ENCODE assay signal across 20 cellular contexts in genomic region chr12:42798811-42799438, GRCh38.
DNase-seq lines count a peak whose midpoint lies in the region; ATAC-seq and TF ChIP-seq lines count a peak whose summit lies in the region.
"Had no signal": no experiment of that assay in that cellular context is flagged by ENCODE, and none has a peak within 500 bp of the region (broad histone marks: within the 10 kb centered on the region; RNA-seq: fewer than 3 reads in every experiment).

No MANE protein-coding gene starts in this region.

- H3K14ac ChIP-seq in IMR-90 (replicated peaks; ENCODE audit: low read depth, low read length), result peak overlapping the region; percentile 51; the same call in 1 of the 2 replicates

- no peak overlapping the region for H2AK5ac ChIP-seq in IMR-90 (ENCODE audit: low read depth, low read length)

- no peaks in the 10 kb centered on the region for H3K27me3 ChIP-seq in IMR-90 (ENCODE audit: control insufficient read depth, insufficient read depth, low read length)
- H3K27me3 ChIP-seq in CD8-positive, alpha-beta memory T cell (ENCODE audit: insufficient read depth, low read length, poor library complexity, severe bottlenecking), result no peaks in the 10 kb centered on the region
- H3K27me3 ChIP-seq: esophagus muscularis mucosa, vagina had no signal

- peak overlapping the region; percentile 75 to 83; a peak in 2 of 4 replicates for H4K8ac ChIP-seq in IMR-90 (ENCODE audit: low read depth in 2 of 2, low read length in 2 of 2)

- no peaks in the 10 kb centered on the region for H3K9me3 Mint-ChIP-seq in type B pancreatic cell
- H3K9me3 Mint-ChIP-seq in CD8-positive, alpha-beta memory T cell, result peaks cover 0 to 2% (median 0%) of the 10 kb centered on the region in 5 donors
- H3K9me3 Mint-ChIP-seq: activated T-cell treated with anti-CD3 and anti-CD28 coated beads, Interleukin-2, amount 50 U/mL, for 4 hours; dendritic cell treated with granulocyte-macrophage colony-stimulating factor and Interleukin-4, amounts not matched to agents 40 ng/mL and 50 ng/mL, for 4 days had no signal

- CTCF ChIA-PET in IMR-90 (lab: Yijun Ruan, JAX), result interaction anchor here (1.4 to 1.6 kb wide), 2 partner anchors 12 to 32 kb away, joined by 3 to 4 read pairs; no protein-coding TSS in a partner anchor
- CTCF ChIA-PET in CD8-positive, alpha-beta memory T cell (lab: Charles Lee), result no interaction called here

- H3K4me3 ChIP-seq in IMR-90 (ENCODE audit: insufficient read depth, low read depth, low read length) (no peak overlapping the region), astrocyte of the spinal cord (ENCODE audit: low read depth, low read length) (no peak overlapping the region)
- H3K4me3 ChIP-seq in CD8-positive, alpha-beta memory T cell (ENCODE audit: low read length), result no peak overlapping the region
- H3K4me3 ChIP-seq: esophagus muscularis mucosa, HAP-1, vagina had no signal

- no peaks in the 10 kb centered on the region for H3K36me3 ChIP-seq in IMR-90 (ENCODE audit: control insufficient read depth, insufficient read depth, low read length)
- H3K36me3 ChIP-seq in CD8-positive, alpha-beta memory T cell (ENCODE audit: insufficient read depth, low read length), result no peaks in the 10 kb centered on the region
- H3K36me3 ChIP-seq: esophagus muscularis mucosa, HAP-1, vagina had no signal

- H3K36me3 Mint-ChIP-seq in type B pancreatic cell, result no peaks in the 10 kb centered on the region
- no peaks in the 10 kb centered on the region for H3K36me3 Mint-ChIP-seq in CD8-positive, alpha-beta memory T cell

- H3K4me3 Mint-ChIP-seq in type B pancreatic cell, result no peak overlapping the region
- no peak overlapping the region for H3K4me3 Mint-ChIP-seq in CD8-positive, alpha-beta memory T cell
- H3K4me3 Mint-ChIP-seq: activated T-cell treated with anti-CD3 and anti-CD28 coated beads, Interleukin-2, amount 50 U/mL, for 4 hours; dendritic cell treated with granulocyte-macrophage colony-stimulating factor and Interleukin-4, amounts not matched to agents 40 ng/mL and 50 ng/mL, for 4 days had no signal

- H2BK15ac ChIP-seq in IMR-90 (ENCODE audit: low read depth, low read length), result peak overlapping the region; percentile 35; the same call in 2 of the 3 replicates

- no peak for TF ChIP-seq POLR2A in IMR-90 (IDR thresholded peaks at IDR 0.05; ENCODE audit: low read depth, low read length)

- BruUV-seq in IMR-90 (replicated peaks; lab: Mats Ljungman, UMichigan), result no TSS peak

- peak overlapping the region; percentile 95 for H3K4ac ChIP-seq in IMR-90 (ENCODE audit: low read depth, low read length)

- TF ChIP-seq CTCF in IMR-90 (conservative IDR thresholded peaks at IDR 0.05; ENCODE audit: low read depth, low read length) (no peak), astrocyte of the spinal cord (IDR thresholded peaks at IDR 0.05; ENCODE audit: low read depth, low read length) (no peak), type B pancreatic cell (conservative IDR thresholded peaks at IDR 0.05) (no peak)

- 0 out of 2 replicates have a peak overlapping the region, but pooled peaks have one; percentile 36 for H3K23ac ChIP-seq in IMR-90 (ENCODE audit: low read depth, low read length)

- peaks cover 7% of the 10 kb centered on the region for H3K9me1 ChIP-seq in IMR-90 (ENCODE audit: insufficient read depth, low read length)

- H3K18ac ChIP-seq in IMR-90 (ENCODE audit: low read depth, low read length), result peak overlapping the region; percentile 91; the same call in 1 of the 2 replicates

- peak; percentile 22 for DNase-seq in AG08396 (ENCODE audit: low spot score)
- DNase-seq in IMR-90, result peak; percentile 76
- DNase-seq in astrocyte of the spinal cord (ENCODE audit: low read depth, low spot score), result peak; percentile 76
- peak; percentile 81 for DNase-seq in kidney tubule cell (ENCODE audit: low spot score)
- no peak for DNase-seq in type B pancreatic cell (ENCODE audit: extremely low spot score, unreplicated experiment)
- DNase-seq in activated effector memory CD4-positive, alpha-beta T cell treated with anti-CD3 and anti-CD28 coated beads, Interleukin-2, amount 50 U/mL, for 16 hours, result no peak
- DNase-seq in CD8-positive, alpha-beta memory T cell, result no peak
- DNase-seq in GDM1 (lab: John Stamatoyannopoulos, UW), result no peak
- DNase-seq: activated CD4-positive, alpha-beta T cell treated with anti-CD3 and anti-CD28 coated beads, Interleukin-2, amount 50 U/mL, for 1 hour; activated T-cell treated with anti-CD3 and anti-CD28 coated beads, Interleukin-2, amount 50 U/mL, for 4 hours; Karpas-422; midbrain; NCI-H2029 treated with DMSO at 0.1 percent for 48 hours; NK-92 treated with Interleukin-12 subunit alpha and Interleukin-12 subunit beta, amount 100 ng/mL, for 24 hours; nucleus accumbens; stimulated activated naive CD8-positive, alpha-beta T cell treated with anti-CD3 and anti-CD28 coated beads, Interleukin-15, Interleukin-2, amounts not matched to agents 100 U/mL and 50 U/mL, for 24 hours had no signal

- H3K4me1 Mint-ChIP-seq in type B pancreatic cell (ENCODE audit: unreplicated experiment), result no peaks in the 10 kb centered on the region
- no peaks in the 10 kb centered on the region for H3K4me1 Mint-ChIP-seq in CD8-positive, alpha-beta memory T cell

- no peak overlapping the region for H2AK9ac ChIP-seq in IMR-90 (replicated peaks; ENCODE audit: low read depth, low read length, poor library complexity)

- no CpG with 5 or more reads among the region's 2 CpGs for WGBS in IMR-90 (ENCODE audit: extremely low coverage in 2 of 2, insufficient read length in 1 of 2), 2 experiments

- peak overlapping the region; percentile 67 for H3K27ac ChIP-seq in IMR-90 (ENCODE audit: insufficient read depth, low read length)
- H3K27ac ChIP-seq in CD8-positive, alpha-beta memory T cell (ENCODE audit: low read depth, low read length), result no peak overlapping the region
- H3K27ac ChIP-seq: esophagus muscularis mucosa, vagina had no signal

- H3K4me2 ChIP-seq in IMR-90 (ENCODE audit: low read depth, low read length), result peak overlapping the region; percentile 32

- peaks cover 15% of the 10 kb centered on the region for H3K4me1 ChIP-seq in IMR-90 (ENCODE audit: control insufficient read depth, insufficient read depth, low read length)
- H3K4me1 ChIP-seq in CD8-positive, alpha-beta memory T cell (ENCODE audit: insufficient read depth, low read length), result no peaks in the 10 kb centered on the region
- H3K4me1 ChIP-seq: esophagus muscularis mucosa, HAP-1, vagina had no signal

- H2AFZ ChIP-seq in IMR-90 (replicated peaks; ENCODE audit: low read length, poor library complexity), result no peak overlapping the region

- H3K9ac ChIP-seq in IMR-90 (ENCODE audit: low read depth, low read length), result peak overlapping the region; percentile 42; the same call in 1 of the 2 replicates

- dilution Hi-C loops in IMR-90 (cut with HindIII; ENCODE audit: low sequenced_read_pairs, unreplicated experiment), result no loop called here

- no peak overlapping the region for H3K27ac Mint-ChIP-seq in type B pancreatic cell
- no peak overlapping the region for H3K27ac Mint-ChIP-seq in CD8-positive, alpha-beta memory T cell
- H3K27ac Mint-ChIP-seq: dendritic cell treated with granulocyte-macrophage colony-stimulating factor and Interleukin-4, amounts not matched to agents 40 ng/mL and 50 ng/mL, for 4 days had no signal

- H2BK120ac ChIP-seq in IMR-90 (ENCODE audit: low read depth, low read length), result peak overlapping the region; percentile 96

- no peaks in the 10 kb centered on the region for H3K9me3 ChIP-seq in IMR-90 (ENCODE audit: control insufficient read depth, insufficient read depth, low read length)
- H3K9me3 ChIP-seq in CD8-positive, alpha-beta memory T cell (ENCODE audit: low read length), result no peaks in the 10 kb centered on the region
- H3K9me3 ChIP-seq: esophagus muscularis mucosa, HAP-1, vagina had no signal

- H4K20me1 ChIP-seq in IMR-90 (ENCODE audit: insufficient read depth, low read length), result no peaks in the 10 kb centered on the region

- in situ Hi-C loops in IMR-90 (cut with MboI; ENCODE audit: low sequenced_read_pairs), result no loop called here
- in situ Hi-C loops in astrocyte of the spinal cord (cut with HindIII; ENCODE audit: low sequenced_read_pairs), result no loop called here

- peak overlapping the region; percentile 98; the same call in 1 of the 2 replicates for H2BK20ac ChIP-seq in IMR-90 (ENCODE audit: low read depth, low read length)

- peak overlapping the region; percentile 51 for H4K91ac ChIP-seq in IMR-90 (ENCODE audit: insufficient read depth, low read depth, low read length)

- no peak overlapping the region for H3K56ac ChIP-seq in IMR-90 (ENCODE audit: extremely low read depth, insufficient read depth, low read length)

- peak overlapping the region; percentile 83 for H2BK5ac ChIP-seq in IMR-90 (ENCODE audit: low read depth, low read length, poor library complexity, severe bottlenecking)

- no peaks in the 10 kb centered on the region for H3K79me1 ChIP-seq in IMR-90 (ENCODE audit: low read depth in 1 of 2, low read length in 2 of 2)

- no peaks in the 10 kb centered on the region for H3K27me3 Mint-ChIP-seq in type B pancreatic cell
- H3K27me3 Mint-ChIP-seq in CD8-positive, alpha-beta memory T cell, result no peaks in the 10 kb centered on the region
- H3K27me3 Mint-ChIP-seq: dendritic cell treated with granulocyte-macrophage colony-stimulating factor and Interleukin-4, amounts not matched to agents 40 ng/mL and 50 ng/mL, for 4 days had no signal

- TF ChIP-seq RAD21 in IMR-90 (IDR thresholded peaks at IDR 0.05; ENCODE audit: low read length), result no peak

- peak overlapping the region; percentile 81 for H4K5ac ChIP-seq in IMR-90 (ENCODE audit: low read depth, low read length)

- POLR2A ChIA-PET in IMR-90 (lab: Charles Lee; ENCODE audit: unreplicated experiment), result no interaction called here
- POLR2A ChIA-PET in CD8-positive, alpha-beta memory T cell (lab: Charles Lee), result no interaction called here

- ATAC-seq in IMR-90 (ENCODE audit: low read depth), result peak; percentile 82
- ATAC-seq: activated T-cell treated with anti-CD3 and anti-CD28 coated beads, Interleukin-2, amount 50 U/mL, for 4 hours; stimulated activated naive CD8-positive, alpha-beta T cell treated with anti-CD3 and anti-CD28 coated beads, Interleukin-15, Interleukin-2, amounts not matched to agents 100 U/mL and 50 U/mL, for 24 hours had no signal

- intact Hi-C loops in IMR-90 (cut with micrococcal nuclease), result loop anchor here (5.0 kb wide), 1 partner anchor 317 kb away; no protein-coding TSS in a partner anchor

TF ChIP-seq in IMR-90, 13 proteins besides CTCF, POLR2A, EP300 and RAD21:
- peak; percentile 54; the same call in 1 of the 2 replicates for TF ChIP-seq CEBPB (IDR thresholded peaks at IDR 0.05; ENCODE audit: low read depth, low read length)
- TF ChIP-seq SMC3 (IDR thresholded peaks at IDR 0.05; ENCODE audit: low read depth, low read length), result no peak
- TF ChIP-seq BHLHE40 (IDR thresholded peaks at IDR 0.05; ENCODE audit: low read depth, low read length), result no peak

Comparison
In these comparisons a context has a peak if more than half of its experiments do, and no peak if none do; other contexts are left out.
1. DNase-seq: peak in AG08396 (single experiment), IMR-90 (single experiment), astrocyte of the spinal cord (single experiment) and kidney tubule cell (single experiment); none in type B pancreatic cell (single experiment), activated effector memory CD4-positive, alpha-beta T cell treated with anti-CD3 and anti-CD28 coated beads, Interleukin-2, amount 50 U/mL, for 16 hours (single experiment), CD8-positive, alpha-beta memory T cell (0 of 5) and GDM1 (single experiment).